1 cellular context compared by ENCODE assay signal in genomic region chr7:100264669-100265165, GRCh38.
TF ChIP-seq lines count a peak whose summit lies in the region.

No MANE protein-coding gene starts in this region.

TF ChIP-seq in HEK293, 187 proteins besides CTCF, POLR2A, EP300 and RAD21 (continued from another document):
- TF ChIP-seq INSM2 (tag by site-specific recombination; IDR thresholded peaks at IDR 0.05) (peak; percentile 88), PRDM4 (tag by site-specific recombination; IDR thresholded peaks at IDR 0.05) (peak; percentile 93), ZBTB21 (tag by site-specific recombination; IDR thresholded peaks at IDR 0.05) (peak; percentile 29; the same call in 1 of the 2 replicates), ZNF366 (tag by site-specific recombination; conservative IDR thresholded peaks at IDR 0.05) (peak; percentile 63), ZSCAN23 (tag by site-specific recombination; IDR thresholded peaks at IDR 0.05) (peak; percentile 77; the same call in 1 of the 2 replicates), ZNF423 (tag by site-specific recombination; IDR thresholded peaks at IDR 0.05) (peak; percentile 78; the same call in 1 of the 2 replicates), YY1 (tag by site-specific recombination; IDR thresholded peaks at IDR 0.05) (peak; percentile 34; the same call in 1 of the 2 replicates), ZNF449 (tag by site-specific recombination; IDR thresholded peaks at IDR 0.05) (peak; percentile 73), ZNF518A (tag by site-specific recombination; conservative IDR thresholded peaks at IDR 0.05; ENCODE audit: low read depth) (0 out of 2 replicates have a peak, but pooled peaks have one; percentile 15), OSR2 (tag by site-specific recombination; IDR thresholded peaks at IDR 0.05) (peak; percentile 94), KLF10 (tag by site-specific recombination; IDR thresholded peaks at IDR 0.05) (peak; percentile 88), ZNF341 (tag by site-specific recombination; IDR thresholded peaks at IDR 0.05; ENCODE audit: low read depth) (peak; percentile 28; the same call in 1 of the 2 replicates), IKZF3 (tag by site-specific recombination; IDR thresholded peaks at IDR 0.05) (peak; percentile 60; the same call in 1 of the 2 replicates), ZNF2 (tag by site-specific recombination; IDR thresholded peaks at IDR 0.05) (peak; percentile 58; the same call in 1 of the 2 replicates), SCRT2 (tag by site-specific recombination; IDR thresholded peaks at IDR 0.05) (peak; percentile 75), KLF8 (tag by site-specific recombination; IDR thresholded peaks at IDR 0.05) (peak; percentile 20; the same call in 1 of the 2 replicates), ZNF629 (tag by site-specific recombination; IDR thresholded peaks at IDR 0.05) (peak; percentile 88)
